36 cellular contexts compared by ENCODE assay signal in genomic region chr2:58907644-58908043, GRCh38.
"Had no signal": no experiment of that assay in that cellular context is flagged by ENCODE, and none has a peak within 500 bp of the region (broad histone marks: within the 10 kb centered on the region; RNA-seq: fewer than 3 reads in every experiment).

No MANE protein-coding gene starts in this region.

- H3K36me3 ChIP-seq: adrenal gland, ascending aorta, brain microvascular endothelial cell, breast epithelium, cardiac muscle cell had no signal

- H3K4me3 Mint-ChIP-seq: activated naive CD4-positive, alpha-beta T cell treated with anti-CD3 and anti-CD28 coated beads for 36 hours; activated naive CD4-positive, alpha-beta T cell treated with anti-CD3 and anti-CD28 coated beads, Interleukin-2, amount 10 ng/mL, durations not matched to agents 7 days and 5 days; activated naive CD4-positive, alpha-beta T cell treated with anti-CD3 and anti-CD28 coated beads, Interleukin-2, amount 50 U/mL, for 24 hours; activated naive CD8-positive, alpha-beta T cell; activated naive CD8-positive, alpha-beta T cell treated with anti-CD3 and anti-CD28 coated beads for 36 hours; activated naive CD8-positive, alpha-beta T cell treated with anti-CD3 and anti-CD28 coated beads, Interleukin-2, amount 10 ng/mL, durations not matched to agents 7 days and 5 days; activated naive CD8-positive, alpha-beta T cell treated with anti-CD3 and anti-CD28 coated beads, Interleukin-2, amount 50 U/mL, for 24 hours; activated T-cell treated with anti-CD3 and anti-CD28 coated beads, Interleukin-2, amount 50 U/mL, for 4 hours; activated T-cell treated with anti-CD3 and anti-CD28 coated beads, Interleukin-2, amount 50 U/mL, for 72 hours; activated T-helper 1 cell treated with anti-CD3 and anti-CD28 coated beads, Interleukin-12 subunit alpha, Interleukin-12 subunit beta, Interleukin-2, Interleukin-4 antibody, amounts not matched to agents 30 ng/mL and 10 ng/mL and 1 ng/mL, durations not matched to agents 14 hours and 24 hours and 36 hours; activated T-helper 17 cell treated with anti-CD3 and anti-CD28 coated beads, Interleukin-2, amount 50 U/mL, for 72 hours; brain; central memory CD8-positive, alpha-beta T cell had no signal

- H3K9me3 ChIP-seq: adrenal gland, ascending aorta, body of pancreas, breast epithelium had no signal

- H3K27me3 Mint-ChIP-seq: activated naive CD4-positive, alpha-beta T cell treated with anti-CD3 and anti-CD28 coated beads, Interleukin-2, amount 10 ng/mL, durations not matched to agents 7 days and 5 days; activated naive CD4-positive, alpha-beta T cell treated with anti-CD3 and anti-CD28 coated beads, Interleukin-2, amount 50 U/mL, for 24 hours; activated naive CD8-positive, alpha-beta T cell; activated naive CD8-positive, alpha-beta T cell treated with anti-CD3 and anti-CD28 coated beads, Interleukin-2, amount 10 ng/mL, durations not matched to agents 7 days and 5 days; activated naive CD8-positive, alpha-beta T cell treated with anti-CD3 and anti-CD28 coated beads, Interleukin-2, amount 50 U/mL, for 24 hours; brain; central memory CD8-positive, alpha-beta T cell had no signal

- H3K27me3 ChIP-seq: adrenal gland, ascending aorta, body of pancreas, brain microvascular endothelial cell, breast epithelium, cardiac muscle cell had no signal

- DNase-seq: activated effector memory CD4-positive, alpha-beta T cell treated with anti-CD3 and anti-CD28 coated beads, Interleukin-2, amount 50 U/mL, for 16 hours; activated effector memory CD4-positive, alpha-beta T cell treated with Interleukin-2 at 50 U/mL for 16 hours; activated gamma-delta T cell; activated gamma-delta T cell treated with Interleukin-2 at 50 U/mL for 16 hours; activated naive CD4-positive, alpha-beta T cell; activated naive CD4-positive, alpha-beta T cell treated with anti-CD3 and anti-CD28 coated beads for 36 hours; activated naive CD4-positive, alpha-beta T cell treated with anti-CD3 and anti-CD28 coated beads, Interleukin-2, amount 10 ng/mL, durations not matched to agents 7 days and 5 days; activated naive CD4-positive, alpha-beta T cell treated with anti-CD3 and anti-CD28 coated beads, Interleukin-2, amount 50 U/mL, for 16 hours; activated naive CD4-positive, alpha-beta T cell treated with Interleukin-2 at 50 U/mL for 16 hours; activated naive CD8-positive, alpha-beta T cell treated with anti-CD3 and anti-CD28 coated beads for 36 hours; activated naive CD8-positive, alpha-beta T cell treated with anti-CD3 and anti-CD28 coated beads, Interleukin-2, amount 10 ng/mL, durations not matched to agents 7 days and 5 days; activated naive CD8-positive, alpha-beta T cell treated with anti-CD3 and anti-CD28 coated beads, Interleukin-2, amount 50 U/mL, for 24 hours; activated T-cell treated with anti-CD3 and anti-CD28 coated beads, Interleukin-2, amount 50 U/mL, for 4 hours; activated T-cell treated with anti-CD3 and anti-CD28 coated beads, Interleukin-2, amount 50 U/mL, for 48 hours; activated T-cell treated with anti-CD3 and anti-CD28 coated beads, Interleukin-2, amount 50 U/mL, for 72 hours; adrenal gland; amniotic stem cell; amygdala; anterior cingulate cortex; aorta; body of pancreas; brain microvascular endothelial cell; caudate nucleus; central memory CD4-positive, alpha-beta T cell; cerebellar nuclear complex had no signal

- ATAC-seq: activated naive CD4-positive, alpha-beta T cell treated with anti-CD3 and anti-CD28 coated beads, Interleukin-2, amount 50 U/mL, for 72 hours; activated naive CD8-positive, alpha-beta T cell treated with anti-CD3 and anti-CD28 coated beads, Interleukin-2, amount 50 U/mL, for 24 hours; activated T-cell treated with anti-CD3 and anti-CD28 coated beads, Interleukin-2, amount 50 U/mL, for 4 hours; activated T-cell treated with anti-CD3 and anti-CD28 coated beads, Interleukin-2, amount 50 U/mL, for 72 hours; activated T-helper 17 cell treated with anti-CD3 and anti-CD28 coated beads, Interleukin-2, amount 50 U/mL, for 72 hours; body of pancreas had no signal

- H3K4me3 ChIP-seq: adrenal gland, ascending aorta, body of pancreas, breast epithelium, cardiac muscle cell had no signal

- H3K4me1 Mint-ChIP-seq: activated naive CD4-positive, alpha-beta T cell treated with anti-CD3 and anti-CD28 coated beads, Interleukin-2, amount 10 ng/mL, durations not matched to agents 7 days and 5 days; activated naive CD4-positive, alpha-beta T cell treated with anti-CD3 and anti-CD28 coated beads, Interleukin-2, amount 50 U/mL, for 24 hours; activated naive CD8-positive, alpha-beta T cell treated with anti-CD3 and anti-CD28 coated beads for 36 hours; activated naive CD8-positive, alpha-beta T cell treated with anti-CD3 and anti-CD28 coated beads, Interleukin-2, amount 10 ng/mL, durations not matched to agents 7 days and 5 days; activated naive CD8-positive, alpha-beta T cell treated with anti-CD3 and anti-CD28 coated beads, Interleukin-2, amount 50 U/mL, for 24 hours; activated T-helper 17 cell treated with anti-CD3 and anti-CD28 coated beads, Interleukin-2, amount 50 U/mL, for 72 hours; central memory CD8-positive, alpha-beta T cell had no signal

- H3K4me1 ChIP-seq: adrenal gland, ascending aorta, breast epithelium had no signal

- H3K27ac Mint-ChIP-seq: activated naive CD4-positive, alpha-beta T cell treated with anti-CD3 and anti-CD28 coated beads for 36 hours; activated naive CD4-positive, alpha-beta T cell treated with anti-CD3 and anti-CD28 coated beads, Interleukin-2, amount 10 ng/mL, durations not matched to agents 7 days and 5 days; activated naive CD4-positive, alpha-beta T cell treated with anti-CD3 and anti-CD28 coated beads, Interleukin-2, amount 50 U/mL, for 24 hours; activated naive CD4-positive, alpha-beta T cell treated with anti-CD3 and anti-CD28 coated beads, Interleukin-2, amount 50 U/mL, for 72 hours; activated naive CD8-positive, alpha-beta T cell; activated naive CD8-positive, alpha-beta T cell treated with anti-CD3 and anti-CD28 coated beads for 36 hours; activated naive CD8-positive, alpha-beta T cell treated with anti-CD3 and anti-CD28 coated beads, Interleukin-2, amount 10 ng/mL, durations not matched to agents 7 days and 5 days; activated naive CD8-positive, alpha-beta T cell treated with anti-CD3 and anti-CD28 coated beads, Interleukin-2, amount 50 U/mL, for 24 hours; activated T-cell treated with anti-CD3 and anti-CD28 coated beads, Interleukin-2, amount 50 U/mL, for 72 hours; activated T-helper 1 cell treated with anti-CD3 and anti-CD28 coated beads, Interleukin-12 subunit alpha, Interleukin-12 subunit beta, Interleukin-2, Interleukin-4 antibody, amounts not matched to agents 30 ng/mL and 10 ng/mL and 1 ng/mL, durations not matched to agents 14 hours and 24 hours and 36 hours; activated T-helper 17 cell treated with anti-CD3 and anti-CD28 coated beads, Interleukin-2, amount 50 U/mL, for 72 hours; activated T-helper 2 cell treated with anti-CD3 and anti-CD28 coated beads, Interferon-gamma antibody, Interleukin-2, Interleukin-4, amounts not matched to agents 10 μg/mL and 5 μg/mL and 100 μg/mL, durations not matched to agents 14 hours and 24 hours and 36 hours had no signal

- H3K27ac ChIP-seq: adrenal gland, ascending aorta, body of pancreas, brain microvascular endothelial cell, breast epithelium, cardiac muscle cell had no signal

- H3K36me3 Mint-ChIP-seq: activated naive CD4-positive, alpha-beta T cell treated with anti-CD3 and anti-CD28 coated beads, Interleukin-2, amount 10 ng/mL, durations not matched to agents 7 days and 5 days; activated naive CD4-positive, alpha-beta T cell treated with anti-CD3 and anti-CD28 coated beads, Interleukin-2, amount 50 U/mL, for 24 hours; activated naive CD4-positive, alpha-beta T cell treated with anti-CD3 and anti-CD28 coated beads, Interleukin-2, amount 50 U/mL, for 72 hours; activated naive CD8-positive, alpha-beta T cell; activated naive CD8-positive, alpha-beta T cell treated with anti-CD3 and anti-CD28 coated beads for 36 hours; activated naive CD8-positive, alpha-beta T cell treated with anti-CD3 and anti-CD28 coated beads, Interleukin-2, amount 10 ng/mL, durations not matched to agents 7 days and 5 days; brain had no signal

- H3K9me3 Mint-ChIP-seq: activated naive CD4-positive, alpha-beta T cell treated with anti-CD3 and anti-CD28 coated beads for 36 hours; activated naive CD4-positive, alpha-beta T cell treated with anti-CD3 and anti-CD28 coated beads, Interleukin-2, amount 10 ng/mL, durations not matched to agents 7 days and 5 days; activated naive CD4-positive, alpha-beta T cell treated with anti-CD3 and anti-CD28 coated beads, Interleukin-2, amount 50 U/mL, for 24 hours; activated naive CD8-positive, alpha-beta T cell treated with anti-CD3 and anti-CD28 coated beads for 36 hours; activated naive CD8-positive, alpha-beta T cell treated with anti-CD3 and anti-CD28 coated beads, Interleukin-2, amount 10 ng/mL, durations not matched to agents 7 days and 5 days; activated naive CD8-positive, alpha-beta T cell treated with anti-CD3 and anti-CD28 coated beads, Interleukin-2, amount 50 U/mL, for 24 hours; activated T-cell treated with anti-CD3 and anti-CD28 coated beads, Interleukin-2, amount 50 U/mL, for 4 hours; activated T-helper 1 cell treated with anti-CD3 and anti-CD28 coated beads, Interleukin-12 subunit alpha, Interleukin-12 subunit beta, Interleukin-2, Interleukin-4 antibody, amounts not matched to agents 30 ng/mL and 10 ng/mL and 1 ng/mL, durations not matched to agents 14 hours and 24 hours and 36 hours; activated T-helper 2 cell treated with anti-CD3 and anti-CD28 coated beads, Interferon-gamma antibody, Interleukin-2, Interleukin-4, amounts not matched to agents 10 μg/mL and 5 μg/mL and 100 μg/mL, durations not matched to agents 14 hours and 24 hours and 36 hours; brain; central memory CD8-positive, alpha-beta T cell had no signal
